Comparison of ENCODE assay signal across 8 cellular contexts in genomic region chr10:6918305-6918704, GRCh38.
DNase-seq lines count a peak whose midpoint lies in the region; ATAC-seq and TF ChIP-seq lines count a peak whose summit lies in the region.

No MANE protein-coding gene starts in this region.

- no peaks in the 10 kb centered on the region for H3K36me3 Mint-ChIP-seq in endodermal cell (ENCODE audit: low read depth)

- H3K27ac ChIP-seq in C4-2B (no peak overlapping the region), endodermal cell (ENCODE audit: low read depth, low read length) (no peak overlapping the region), spleen (no peak overlapping the region)

- H3K9me3 ChIP-seq in endodermal cell (ENCODE audit: control insufficient read depth, low read length) (peaks cover 4% of the 10 kb centered on the region), spleen (no peaks in the 10 kb centered on the region)

- no peak overlapping the region for H3K4me3 Mint-ChIP-seq in endodermal cell

- WGBS in endodermal cell (ENCODE audit: insufficient coverage in 1 of 2, insufficient read length in 1 of 2), 2 experiments, result 83 to 86% methylated on average over 6 of the region's 6 CpGs
- 50 to 63% (median 62%) methylated on average over 6 of the region's 6 CpGs for WGBS in spleen, 5 donors

- intact Hi-C loops in spleen (cut with DNase I; ENCODE audit: low total_unique reads), result loop anchor here (2.0 kb wide), 1 partner anchor 498 kb away; no protein-coding TSS in a partner anchor

- ATAC-seq in HG03135 (IDR thresholded peaks at IDR 0.05; ENCODE audit: unreplicated experiment), result peak; percentile 44

- no peak overlapping the region for H3K9ac ChIP-seq in endodermal cell (ENCODE audit: extremely low read depth, low read length, poor library complexity, severe bottlenecking)

- no peaks in the 10 kb centered on the region for H3K36me3 ChIP-seq in endodermal cell (ENCODE audit: control insufficient read depth, insufficient read depth, low read length)
- H3K36me3 ChIP-seq in spleen, result no peaks in the 10 kb centered on the region

- no peaks in the 10 kb centered on the region for H3K4me1 Mint-ChIP-seq in endodermal cell

- H3K4me3 ChIP-seq in endodermal cell (ENCODE audit: low read length), result no peak overlapping the region
- no peak overlapping the region for H3K4me3 ChIP-seq in spleen

- no peak for TF ChIP-seq POLR2A in spleen (IDR thresholded peaks at IDR 0.05)

- peak; percentile 65 for DNase-seq in activated CD4-positive, alpha-beta T cell treated with anti-CD3 and anti-CD28 coated beads, Interleukin-2, amount 50 U/mL, for 1 hour
- DNase-seq in endodermal cell (peak; percentile 85), spleen (peak; percentile 82), NCI-H524 treated with DMSO at 0.1 percent for 48 hours (lab: John Stamatoyannopoulos, UW) (no peak), NCI-H1694 treated with DMSO at 0.1 percent for 48 hours (lab: John Stamatoyannopoulos, UW) (no peak), NCI-H748 (lab: John Stamatoyannopoulos, UW; ENCODE audit: unreplicated experiment) (no peak)

- TF ChIP-seq CTCF in C4-2B (conservative IDR thresholded peaks at IDR 0.05) (peak; percentile 81), endodermal cell (conservative IDR thresholded peaks at IDR 0.05) (peak; percentile 78), spleen (IDR thresholded peaks at IDR 0.05 in 8 of 11, conservative IDR thresholded peaks at IDR 0.05 in 3 of 11) (peak; percentile 25 to 70 (median 55))

- no peaks in the 10 kb centered on the region for H3K9me3 Mint-ChIP-seq in endodermal cell

- H3K27me3 ChIP-seq in endodermal cell (ENCODE audit: control insufficient read depth, insufficient read depth, low read length, poor library complexity, severe bottlenecking) (no peaks in the 10 kb centered on the region), spleen (replicated peaks in 1 of 7) (no peaks in the 10 kb centered on the region)

- no peaks in the 10 kb centered on the region for H3K27me3 Mint-ChIP-seq in endodermal cell (ENCODE audit: insufficient read depth)

- no peak overlapping the region for H3K27ac Mint-ChIP-seq in endodermal cell

- H3K4me1 ChIP-seq in endodermal cell (ENCODE audit: control insufficient read depth, insufficient read depth, low read length) (no peaks in the 10 kb centered on the region), spleen (peaks cover 0 to 43% (median 17%) of the 10 kb centered on the region in 6 donors)

Comparison
In these comparisons a context has a peak if more than half of its experiments do, and no peak if none do; other contexts are left out.
1. DNase-seq: peak in activated CD4-positive, alpha-beta T cell treated with anti-CD3 and anti-CD28 coated beads, Interleukin-2, amount 50 U/mL, for 1 hour (single experiment), endodermal cell (single experiment) and spleen (single experiment); none in NCI-H524 treated with DMSO at 0.1 percent for 48 hours (single experiment), NCI-H1694 treated with DMSO at 0.1 percent for 48 hours (single experiment) and NCI-H748 (single experiment).
2. Peak in every context shown above with its lines, with median percentiles within 50 percentile points of each other: CTCF ChIP-seq.